16 cellular contexts compared by ENCODE assay signal in genomic region chr14:76938092-76938500, GRCh38.
A peak's percentile ranks its signal among the peaks of the same experiment; 100 is the strongest.
DNase-seq lines count a peak whose midpoint lies in the region; ATAC-seq, FAIRE-seq and TF ChIP-seq lines count a peak whose summit lies in the region.
"Had no signal": no experiment of that assay in that cellular context is flagged by ENCODE, and none has a peak within 500 bp of the region (broad histone marks: within the 10 kb centered on the region; RNA-seq: fewer than 3 reads in every experiment).

No MANE protein-coding gene starts in this region.

- no peak for FAIRE-seq in endothelial cell of umbilical vein (lab: Jason Lieb, UNC)

- CTCF ChIA-PET in endothelial cell of umbilical vein (lab: Charles Lee) = interaction anchor here (1.2 to 3.1 kb wide), 2 partner anchors 9 to 89 kb away, joined by 3 to 9 read pairs; no protein-coding TSS in a partner anchor

- POLR2A ChIA-PET in endothelial cell of umbilical vein (lab: Charles Lee) = no interaction called here

- no peaks in the 10 kb centered on the region for H3K4me1 ChIP-seq in endothelial cell of umbilical vein (ENCODE audit: control insufficient read depth, extremely low read depth, insufficient read depth, low read length)
- H3K4me1 ChIP-seq: Caco-2 had no signal

- intact Hi-C loops in Right ventricle myocardium inferior (cut with DNase I) (no loop called here), cardiac septum (cut with DNase I) (no loop called here), endothelial cell of umbilical vein (cut with micrococcal nuclease) (no loop called here)

- H4K20me1 ChIP-seq in endothelial cell of umbilical vein (replicated peaks; ENCODE audit: control insufficient read depth, extremely low read depth, insufficient read depth, low read length) = no peaks in the 10 kb centered on the region

- no peak for TF ChIP-seq POLR2A in endothelial cell of umbilical vein (IDR thresholded peaks at IDR 0.05; ENCODE audit: low read depth, low read length)

- ATAC-seq in Right ventricle myocardium inferior (peak; percentile 24), HG03280 (IDR thresholded peaks at IDR 0.05; ENCODE audit: unreplicated experiment) (no peak)

- peak overlapping the region; percentile 26 for H2AFZ ChIP-seq in endothelial cell of umbilical vein (ENCODE audit: low read depth, low read length)

- BruUV-seq in endothelial cell of umbilical vein (replicated peaks; lab: Mats Ljungman, UMichigan) = no TSS peak

- no peak overlapping the region for H3K9ac ChIP-seq in endothelial cell of umbilical vein (replicated peaks; ENCODE audit: extremely low read depth, insufficient read depth, low read length)

- DNase-seq in Right ventricle myocardium inferior (ENCODE audit: missing footprints) (no peak), cardiac septum (ENCODE audit: low spot score) (no peak), endothelial cell of umbilical vein (ENCODE audit: low read depth, low spot score) (no peak), myocyte (ENCODE audit: low read depth) (peak; percentile 90), dedifferentiated amniotic fluid mesenchymal stem cell (ENCODE audit: extremely low spot score) (no peak), NCI-H2081 (lab: John Stamatoyannopoulos, UW) (no peak), iPS-NIHi7 (ENCODE audit: extremely low spot score) (no peak)
- DNase-seq: ACHN; activated B cell treated with CpG ODN at 0.5 μM for 24 hours; activated CD8-positive, alpha-beta memory T cell treated with anti-CD3 and anti-CD28 coated beads, Interleukin-2, amount 50 U/mL, for 48 hours; Caco-2; effector CD4-positive, alpha-beta T cell; head of caudate nucleus; occipital lobe; testis had no signal

- dilution Hi-C loops in endothelial cell of umbilical vein (cut with MboI; ENCODE audit: extremely low pct_ligation_motif_present, low sequenced_read_pairs) = no loop called here

- no peak overlapping the region for H3K4me2 ChIP-seq in endothelial cell of umbilical vein (ENCODE audit: insufficient read depth, low read length)

- no peak overlapping the region for H3K27ac ChIP-seq in endothelial cell of umbilical vein (ENCODE audit: insufficient read depth, low read depth, low read length)
- H3K27ac ChIP-seq: testis had no signal

- H3K9me3 ChIP-seq in endothelial cell of umbilical vein (replicated peaks; ENCODE audit: control insufficient read depth, insufficient read depth, low read length) = no peaks in the 10 kb centered on the region
- H3K9me3 ChIP-seq: Caco-2, testis had no signal

- no peak for TF ChIP-seq CTCF in endothelial cell of umbilical vein (IDR thresholded peaks at IDR 0.05; ENCODE audit: extremely low read depth in 1 of 2, insufficient read depth in 1 of 2, low read depth in 1 of 2, low read length in 2 of 2)

- H3K9me1 ChIP-seq in endothelial cell of umbilical vein (replicated peaks; ENCODE audit: control insufficient read depth, extremely low read depth, insufficient read depth, low read length) = no peaks in the 10 kb centered on the region

- no peak overlapping the region for H3K4me3 ChIP-seq in endothelial cell of umbilical vein (replicated peaks in 1 of 3; ENCODE audit: insufficient read depth in 1 of 3, low read depth in 1 of 3, low read length in 3 of 3)
- H3K4me3 ChIP-seq: testis had no signal

- H3K79me2 ChIP-seq in endothelial cell of umbilical vein (ENCODE audit: control insufficient read depth, insufficient read depth, low read length) = no peaks in the 10 kb centered on the region

- H3K36me3 ChIP-seq in endothelial cell of umbilical vein (ENCODE audit: control insufficient read depth in 2 of 2, extremely low read depth in 1 of 2, insufficient read depth in 2 of 2, low read length in 2 of 2) = no peaks in the 10 kb centered on the region

- no peaks in the 10 kb centered on the region for H3K27me3 ChIP-seq in endothelial cell of umbilical vein (ENCODE audit: control insufficient read depth in 2 of 2, insufficient read depth in 2 of 2, low read length in 2 of 2)
- H3K27me3 ChIP-seq: testis had no signal

TF ChIP-seq in endothelial cell of umbilical vein, 7 proteins besides CTCF, POLR2A, EP300 and RAD21:
- TF ChIP-seq EZH2 (IDR thresholded peaks at IDR 0.05; ENCODE audit: borderline replicate concordance, low read depth, low read length, severe bottlenecking) = no peak
- TF ChIP-seq FOS (IDR thresholded peaks at IDR 0.05; ENCODE audit: borderline replicate concordance, insufficient read depth, low read length) = no peak
- TF ChIP-seq JUN (IDR thresholded peaks at IDR 0.05; ENCODE audit: borderline replicate concordance, insufficient read depth, insufficient read length, low read depth) = no peak
